ENCODE assay signal across 11 cellular contexts in the genomic region with DNA sequence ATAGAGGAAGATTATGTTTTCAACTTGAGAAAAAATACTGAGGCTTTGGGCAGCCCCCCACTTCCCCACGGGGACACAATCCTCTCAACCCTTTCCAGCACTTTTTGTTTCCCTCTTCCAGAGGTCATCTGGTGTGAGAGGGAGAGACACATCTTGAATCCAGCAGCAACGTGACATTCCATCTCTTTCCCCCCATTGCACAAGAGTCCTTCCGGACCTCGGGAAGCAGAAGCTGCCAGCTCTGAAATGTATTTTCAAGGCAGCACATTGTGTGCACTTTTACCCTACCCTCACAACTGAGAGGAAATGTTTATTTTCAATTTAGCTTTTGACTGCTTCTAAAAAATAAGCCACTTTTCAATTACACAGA. TPM values are rescaled to one million over a fixed set of nuclear protein-coding genes. Genes with fewer than 3 reads are reported as not detected.
A peak's percentile ranks its signal among the peaks of the same experiment; 100 is the strongest.
DNase-seq lines count a peak whose midpoint lies in the region; ATAC-seq and TF ChIP-seq lines count a peak whose summit lies in the region.
"Had no signal": no experiment of that assay in that cellular context is flagged by ENCODE, and none has a peak within 500 bp of the region (broad histone marks: within the 10 kb centered on the region; RNA-seq: fewer than 3 reads in every experiment).

No MANE protein-coding gene starts in this region.

- no peaks in the 10 kb centered on the region for H3K9me2 ChIP-seq in GM23338 (ENCODE audit: insufficient read depth)

- BruUV-seq in Caco-2 (replicated peaks; lab: Mats Ljungman, UMichigan) = no TSS peak

- H3K27me3 Mint-ChIP-seq in GM23338 (ENCODE audit: insufficient read depth, low read depth, poor library complexity) (peaks cover 2% of the 10 kb centered on the region), Caco-2 (ENCODE audit: insufficient read depth, unreplicated experiment) (no peaks in the 10 kb centered on the region)

- H3K36me3 Mint-ChIP-seq in GM23338 (ENCODE audit: low read depth) = no peaks in the 10 kb centered on the region
- no peaks in the 10 kb centered on the region for H3K36me3 Mint-ChIP-seq in Caco-2 (ENCODE audit: insufficient read depth, unreplicated experiment)

- DNase-seq in GM23338 (ENCODE audit: low spot score) (no peak), choroid plexus epithelial cell (ENCODE audit: low read depth) (peak; percentile 79), skeletal muscle cell (ENCODE audit: low read depth) (peak; percentile 68), cortex of kidney (lab: John Stamatoyannopoulos, UW) (no peak), Caco-2 (no peak), NCI-H2107 (lab: John Stamatoyannopoulos, UW) (no peak)
- DNase-seq in stimulated activated CD4-positive, alpha-beta T cell treated with anti-CD3 and anti-CD28 coated beads, Interleukin-2, amount 100 ng/mL, for 24 hours = no peak
- DNase-seq: activated CD8-positive, alpha-beta T cell treated with anti-CD3 and anti-CD28 coated beads for 36 hours; MM.1S had no signal

- TF ChIP-seq CTCF in GM23338 (conservative IDR thresholded peaks at IDR 0.05; ENCODE audit: low read depth in 2 of 2) = no peak
- no peak for TF ChIP-seq CTCF in choroid plexus epithelial cell (conservative IDR thresholded peaks at IDR 0.05; ENCODE audit: low read depth, low read length)
- TF ChIP-seq CTCF in liver (IDR thresholded peaks at IDR 0.05; ENCODE audit: low read depth, low read length, missing input control) = no peak
- TF ChIP-seq CTCF in Caco-2 (IDR thresholded peaks at IDR 0.05; ENCODE audit: insufficient read depth in 1 of 2, low read depth in 1 of 2, low read length in 1 of 2, severe bottlenecking in 1 of 2, unreplicated experiment in 1 of 2) = no peak

- TF ChIP-seq RAD21 in liver (IDR thresholded peaks at IDR 0.05) = peak in 1 of 2 donors; percentile 16

- no peak overlapping the region for H3K27ac ChIP-seq in GM23338 (ENCODE audit: low read depth)
- peak overlapping the region; percentile 93 to 98 for H3K27ac ChIP-seq in liver (ENCODE audit: low read depth in 1 of 2, low read length in 2 of 2)

- H3K9me3 ChIP-seq in liver (ENCODE audit: control insufficient read depth in 4 of 4, low read length in 3 of 4) (no peaks in the 10 kb centered on the region), Caco-2 (no peaks in the 10 kb centered on the region)

- ATAC-seq in GM23338 = no peak; the same call in 2 of the 3 replicates
- ATAC-seq: activated CD8-positive, alpha-beta T cell treated with anti-CD3 and anti-CD28 coated beads for 36 hours had no signal

- intact Hi-C loops in Caco-2 (cut with micrococcal nuclease; ENCODE audit: unreplicated experiment) = no loop called here

- POLR2A ChIA-PET in Caco-2 (lab: Charles Lee) = no interaction called here

- CTCF ChIA-PET in Caco-2 (lab: Charles Lee) = no interaction called here

- H3K4me3 Mint-ChIP-seq in GM23338 = no peak overlapping the region
- no peak overlapping the region for H3K4me3 Mint-ChIP-seq in Caco-2 (ENCODE audit: unreplicated experiment)
- H3K4me3 Mint-ChIP-seq: activated CD8-positive, alpha-beta T cell treated with anti-CD3 and anti-CD28 coated beads for 36 hours had no signal

- H3K79me2 ChIP-seq in GM23338 (replicated peaks; ENCODE audit: insufficient read depth) = no peaks in the 10 kb centered on the region

- 0 out of 2 replicates have a peak overlapping the region, but pooled peaks have one; percentile 15 for H3K4me2 ChIP-seq in GM23338

- H3K4me1 ChIP-seq in GM23338 (ENCODE audit: insufficient read depth) = peaks cover 18% of the 10 kb centered on the region
- H3K4me1 ChIP-seq in liver (ENCODE audit: control insufficient read depth in 4 of 4, insufficient read depth in 4 of 4, low read length in 3 of 4) = peaks cover 6 to 31% (median 23%) of the 10 kb centered on the region in 4 donors
- no peaks in the 10 kb centered on the region for H3K4me1 ChIP-seq in Caco-2

- WGBS in liver = 16% methylated on average over 4 of the region's 4 CpGs

- H3K27me3 ChIP-seq in GM23338 (ENCODE audit: insufficient read depth) = no peaks in the 10 kb centered on the region
- no peaks in the 10 kb centered on the region for H3K27me3 ChIP-seq in liver (ENCODE audit: control insufficient read depth in 4 of 4, insufficient read depth in 4 of 4, low read length in 3 of 4)
- no peaks in the 10 kb centered on the region for H3K27me3 ChIP-seq in Caco-2 (replicated peaks; ENCODE audit: control insufficient read depth, insufficient read depth, low read length)

- no peaks in the 10 kb centered on the region for H3F3A ChIP-seq in GM23338 (replicated peaks; ENCODE audit: low read depth)

- H3K4me1 Mint-ChIP-seq in GM23338 = peaks cover 26% of the 10 kb centered on the region; the same call in 2 of the 3 replicates
- H3K4me1 Mint-ChIP-seq in Caco-2 (ENCODE audit: low read depth, unreplicated experiment) = peaks cover 6% of the 10 kb centered on the region

- H3K27ac Mint-ChIP-seq in GM23338 (no peak overlapping the region), Caco-2 (ENCODE audit: unreplicated experiment) (no peak overlapping the region)
- H3K27ac Mint-ChIP-seq: activated CD8-positive, alpha-beta T cell treated with anti-CD3 and anti-CD28 coated beads for 36 hours had no signal

- peak overlapping the region; percentile 49 for H2AFZ ChIP-seq in GM23338

- peak overlapping the region in 1 of 2 donors; percentile 78 for H3K9ac ChIP-seq in liver (ENCODE audit: low read depth in 1 of 2, low read length in 2 of 2)

- H3K4me3 ChIP-seq in GM23338 = no peak overlapping the region
- H3K4me3 ChIP-seq in choroid plexus epithelial cell (ENCODE audit: low read depth, low read length) = no peak overlapping the region
- H3K4me3 ChIP-seq in liver (ENCODE audit: low read depth in 1 of 3, low read length in 3 of 3) = no peak overlapping the region
- no peak overlapping the region for H3K4me3 ChIP-seq in skeletal muscle cell (ENCODE audit: low read depth, low read length)
- no peak overlapping the region for H3K4me3 ChIP-seq in Caco-2 (ENCODE audit: low read depth, low read length)

- H3K36me3 ChIP-seq in GM23338 (ENCODE audit: insufficient read depth) (no peaks in the 10 kb centered on the region), liver (ENCODE audit: control insufficient read depth in 4 of 4, insufficient read depth in 3 of 4, low read depth in 1 of 4, low read length in 3 of 4) (no peaks in the 10 kb centered on the region), Caco-2 (ENCODE audit: control insufficient read depth, insufficient read depth, low read length) (no peaks in the 10 kb centered on the region)

- H3K9me3 Mint-ChIP-seq in GM23338 = no peaks in the 10 kb centered on the region
- H3K9me3 Mint-ChIP-seq in Caco-2 (ENCODE audit: unreplicated experiment) = no peaks in the 10 kb centered on the region
- H3K9me3 Mint-ChIP-seq: activated CD8-positive, alpha-beta T cell treated with anti-CD3 and anti-CD28 coated beads for 36 hours had no signal

- H4K20me1 ChIP-seq in GM23338 (replicated peaks; ENCODE audit: insufficient read depth) = no peaks in the 10 kb centered on the region

TF ChIP-seq in GM23338, 12 proteins besides CTCF, POLR2A, EP300 and RAD21 (continues in another document):
- no peak for TF ChIP-seq EZH2 (IDR thresholded peaks at IDR 0.05; ENCODE audit: low read depth, unreplicated experiment)

TF ChIP-seq in liver, 16 proteins besides CTCF, POLR2A, EP300 and RAD21 (continues in another document):
- peak; percentile 87 for TF ChIP-seq MAX (IDR thresholded peaks at IDR 0.05)
- no peak for TF ChIP-seq FOXA1 (IDR thresholded peaks at IDR 0.05)
- no peak for TF ChIP-seq ZBTB33 (IDR thresholded peaks at IDR 0.05)
- TF ChIP-seq SP1 (IDR thresholded peaks at IDR 0.05) = peak; percentile 82
- TF ChIP-seq JUND (IDR thresholded peaks at IDR 0.05) = no peak
- peak; percentile 27 for TF ChIP-seq TAF1 (conservative IDR thresholded peaks at IDR 0.05)
- TF ChIP-seq ATF3 (IDR thresholded peaks at IDR 0.05) = no peak

RNA-seq across cellular contexts. Expression of gene FMO2, which starts 43.0 kb away (rescaled TPM):
- not detected in 2 replicates for total RNA-seq in GM23338 (2014; rRNA removed; shearing (Covaris generic))
- polyA plus RNA-seq in GM23338 (2016; fragmentation: Nextera tagmentation; extraction: Ambion mirVana) = 0.31 TPM in 1 of 2 replicates, not detected in the other
- total RNA-seq in liver = under 1 TPM; 0.14 to 0.84 TPM
- 1 to 10 TPM; 1.4 to 1.6 TPM for polyA plus RNA-seq in liver
- not detected in 2 replicates for total RNA-seq in Caco-2 (2022)
- total RNA-seq: activated CD8-positive, alpha-beta T cell treated with anti-CD3 and anti-CD28 coated beads for 36 hours; mononuclear cell had no signal

RNA-seq across cellular contexts. Expression of gene FMO3, which starts 51.4 kb away (rescaled TPM):
- not detected in 2 replicates for total RNA-seq in GM23338 (2014; rRNA removed; shearing (Covaris generic))
- polyA plus RNA-seq in GM23338 (2016; fragmentation: Nextera tagmentation; extraction: Ambion mirVana) = 0.26 TPM in 1 of 2 replicates, not detected in the other
- total RNA-seq in liver = 100 to 1,000 TPM in 1 of 2 donors, 10 to 100 TPM in 1; 11.1 to 276 TPM
- polyA plus RNA-seq in liver = 100 to 1,000 TPM in 1 of 2 donors, 10 to 100 TPM in 1; 99.5 to 147 TPM
- 0.51 TPM in 1 of 2 replicates, not detected in the other for total RNA-seq in Caco-2 (2022)
- total RNA-seq: activated CD8-positive, alpha-beta T cell treated with anti-CD3 and anti-CD28 coated beads for 36 hours; mononuclear cell had no signal

Comparison
In these comparisons a context has a peak if more than half of its experiments do, and no peak if none do; other contexts are left out.
1. DNase-seq: peak in choroid plexus epithelial cell (single experiment) and skeletal muscle cell (single experiment); none in GM23338 (single experiment), cortex of kidney (single experiment), stimulated activated CD4-positive, alpha-beta T cell treated with anti-CD3 and anti-CD28 coated beads, Interleukin-2, amount 100 ng/mL, for 24 hours (0 of 2), Caco-2 (0 of 2) and NCI-H2107 (single experiment).